In genomic region chr1:231421971-231422797, GRCh38 we compare ENCODE assay signal across 8 cellular contexts. TPM values are rescaled to one million over a fixed set of nuclear protein-coding genes. Genes with fewer than 3 reads are reported as not detected.
DNase-seq lines count a peak whose midpoint lies in the region; ATAC-seq, FAIRE-seq and TF ChIP-seq lines count a peak whose summit lies in the region.

TSS of gene EGLN1 (minus strand) at chr1:231422287. CDS start at chr1:231421888, 399 bp downstream.

- POLR2A ChIA-PET in activated CD4-positive, alpha-beta T cell treated with anti-CD3 and anti-CD28 coated beads, Interleukin-2, amount 10 ng/mL, durations not matched to agents 7 days and 5 days (lab: Charles Lee), result no interaction called here

- H3K4me2 ChIP-seq in BLaER1, result peak within 1 kb of the TSS; percentile 90

- H3K36me3 Mint-ChIP-seq in activated CD4-positive, alpha-beta T cell treated with anti-CD3 and anti-CD28 coated beads, Interleukin-2, amount 10 ng/mL, durations not matched to agents 7 days and 5 days (ENCODE audit: low read depth), result peaks cover 28% of the 10 kb centered on the region

- TF ChIP-seq CTCF in left lung (IDR thresholded peaks at IDR 0.05), result no peak

- DNase-seq in GM19239 (ENCODE audit: insufficient read length, low spot score), result peak; percentile 71
- peak; percentile 94 for DNase-seq in NCI-H510A treated with DMSO at 0.1 percent for 48 hours (lab: John Stamatoyannopoulos, UW)
- peak; percentile 81 for DNase-seq in activated CD4-positive, alpha-beta T cell treated with anti-CD3 and anti-CD28 coated beads, Interleukin-2, amount 10 ng/mL, durations not matched to agents 7 days and 5 days
- peak; percentile 60 for DNase-seq in cortex of kidney (lab: John Stamatoyannopoulos, UW)
- DNase-seq in left lung, result peak; percentile 87 to 96
- DNase-seq in stimulated activated CD4-positive, alpha-beta T cell treated with anti-CD3 and anti-CD28 coated beads, Interleukin-2, amount 100 ng/mL, for 4 hours (ENCODE audit: low read depth), result peak; percentile 77

- peaks cover 45% of the 10 kb centered on the region for H4K20me1 ChIP-seq in BLaER1

- H3K27me3 ChIP-seq in BLaER1, result no peaks in the 10 kb centered on the region
- H3K27me3 ChIP-seq in left lung, result no peaks in the 10 kb centered on the region

- H3K4me3 Mint-ChIP-seq in activated CD4-positive, alpha-beta T cell treated with anti-CD3 and anti-CD28 coated beads, Interleukin-2, amount 10 ng/mL, durations not matched to agents 7 days and 5 days, result peak within 1 kb of the TSS; percentile 82

- peaks cover 37% of the 10 kb centered on the region for H3K4me1 Mint-ChIP-seq in activated CD4-positive, alpha-beta T cell treated with anti-CD3 and anti-CD28 coated beads, Interleukin-2, amount 10 ng/mL, durations not matched to agents 7 days and 5 days

- ATAC-seq in HG03442 (IDR thresholded peaks at IDR 0.05; ENCODE audit: unreplicated experiment), result peak; percentile 70
- peak; percentile 91 for ATAC-seq in left lung

- H3K27ac ChIP-seq in BLaER1 (peak within 1 kb of the TSS; percentile 93), left lung (peak within 1 kb of the TSS; percentile 95 to 98)

- CTCF ChIA-PET in activated CD4-positive, alpha-beta T cell treated with anti-CD3 and anti-CD28 coated beads, Interleukin-2, amount 10 ng/mL, durations not matched to agents 7 days and 5 days (lab: Charles Lee), result interaction anchor here (0.6 to 1.1 kb wide), 3 partner anchors 25 to 165 kb away, joined by 3 to 5 read pairs (median 3); partner anchors contain the start of genes EXOC8 and SPRTN

- no peaks in the 10 kb centered on the region for H3K9me3 Mint-ChIP-seq in activated CD4-positive, alpha-beta T cell treated with anti-CD3 and anti-CD28 coated beads, Interleukin-2, amount 10 ng/mL, durations not matched to agents 7 days and 5 days

- H3K9me3 ChIP-seq in BLaER1, result no peaks in the 10 kb centered on the region
- no peaks in the 10 kb centered on the region for H3K9me3 ChIP-seq in left lung

- H3K9ac ChIP-seq in BLaER1, result peak within 1 kb of the TSS; percentile 92

- peak within 1 kb of the TSS; percentile 93 for H3K27ac Mint-ChIP-seq in activated CD4-positive, alpha-beta T cell treated with anti-CD3 and anti-CD28 coated beads, Interleukin-2, amount 10 ng/mL, durations not matched to agents 7 days and 5 days

- H3K36me3 ChIP-seq in BLaER1, result no peaks in the 10 kb centered on the region
- no peaks in the 10 kb centered on the region for H3K36me3 ChIP-seq in left lung

- peak; percentile 79 for FAIRE-seq in GM19239 (lab: Jason Lieb, UNC)

- intact Hi-C loops in left lung (cut with DNase I), result no loop called here

- H3K4me3 ChIP-seq in BLaER1 (peak within 1 kb of the TSS; percentile 97), left lung (peak within 1 kb of the TSS; percentile 73 to 77)

- peaks cover 9% of the 10 kb centered on the region for H3K27me3 Mint-ChIP-seq in activated CD4-positive, alpha-beta T cell treated with anti-CD3 and anti-CD28 coated beads, Interleukin-2, amount 10 ng/mL, durations not matched to agents 7 days and 5 days

- peaks cover 27% of the 10 kb centered on the region for H3K4me1 ChIP-seq in BLaER1
- H3K4me1 ChIP-seq in left lung, result peaks cover 16 to 40% of the 10 kb centered on the region in 2 donors

RNA-seq across cellular contexts. Expression of gene EGLN1, which starts in this region (rescaled TPM):
- total RNA-seq in activated CD4-positive, alpha-beta T cell treated with anti-CD3 and anti-CD28 coated beads, Interleukin-2, amount 10 ng/mL, durations not matched to agents 7 days and 5 days, result 10 to 100 TPM; 29.3 to 39.7 TPM
- 10 to 100 TPM; 19.4 to 25.2 TPM for total RNA-seq in left lung

Comparison
In these comparisons a context has a peak if more than half of its experiments do, and no peak if none do; other contexts are left out.
1. Peak in every context shown above with its lines: DNase-seq, ATAC-seq, H3K4me3 ChIP-seq and H3K27ac ChIP-seq.